Comparison of ENCODE assay signal across 26 cellular contexts in genomic region chr1:38266197-38266520, GRCh38.
"Had no signal": no experiment of that assay in that cellular context is flagged by ENCODE, and none has a peak within 500 bp of the region (broad histone marks: within the 10 kb centered on the region; RNA-seq: fewer than 3 reads in every experiment).

No MANE protein-coding gene starts in this region.

- H3K4me3 Mint-ChIP-seq: activated naive CD4-positive, alpha-beta T cell treated with anti-CD3 and anti-CD28 coated beads for 36 hours; activated naive CD8-positive, alpha-beta T cell treated with anti-CD3 and anti-CD28 coated beads, Interleukin-2, amount 10 ng/mL, durations not matched to agents 7 days and 5 days; activated T-cell treated with anti-CD3 and anti-CD28 coated beads, Interleukin-2, amount 50 U/mL, for 72 hours; central memory CD8-positive, alpha-beta T cell; effector memory CD8-positive, alpha-beta T cell; memory B cell; naive thymus-derived CD8-positive, alpha-beta T cell; stimulated activated effector memory CD8-positive, alpha-beta T cell treated with anti-CD3 and anti-CD28 coated beads, Interleukin-12 subunit alpha, Interleukin-12 subunit beta, amount 100 ng/mL, for 72 hours; stimulated activated naive CD8-positive, alpha-beta T cell treated with anti-CD3 and anti-CD28 coated beads, Interleukin-15, amount 100 ng/mL, for 72 hours; T-helper 1 cell treated with Interleukin-12 subunit alpha and Interleukin-12 subunit beta and Interleukin-4 antibody, amounts not matched to agents 30 μg/mL and 1 μg/mL, for 36 hours had no signal

- H3K27me3 ChIP-seq: right atrium auricular region had no signal

- H3K36me3 ChIP-seq: breast epithelium, esophagus muscularis mucosa, right atrium auricular region, tibial artery had no signal

- H3K27ac ChIP-seq: breast epithelium, dorsolateral prefrontal cortex, esophagus muscularis mucosa, psoas muscle, right atrium auricular region, tibial artery had no signal

- DNase-seq: activated CD4-positive, alpha-beta T cell treated with anti-CD3 and anti-CD28 coated beads for 4 hours; activated CD4-positive, alpha-beta T cell treated with anti-CD3 and anti-CD28 coated beads, Interleukin-2, amount 50 U/mL, for 48 hours; activated CD4-positive, CD25-positive, alpha-beta regulatory T cell; activated effector memory CD4-positive, alpha-beta T cell treated with Interleukin-2 at 50 U/mL for 16 hours; activated naive CD4-positive, alpha-beta T cell treated with anti-CD3 and anti-CD28 coated beads for 36 hours; activated naive CD8-positive, alpha-beta T cell treated with anti-CD3 and anti-CD28 coated beads, Interleukin-2, amount 10 ng/mL, durations not matched to agents 7 days and 5 days; activated T-cell treated with anti-CD3 and anti-CD28 coated beads, Interleukin-2, amount 50 U/mL, for 72 hours; amniotic stem cell; dorsolateral prefrontal cortex; effector memory CD8-positive, alpha-beta T cell; islet precursor cell; left cardiac atrium; naive thymus-derived CD8-positive, alpha-beta T cell; stimulated activated CD4-positive, alpha-beta T cell treated with anti-CD3 and anti-CD28 coated beads, Interleukin-2, amount 100 ng/mL, for 24 hours; stimulated activated naive CD8-positive, alpha-beta T cell treated with anti-CD3 and anti-CD28 coated beads, Interleukin-15, amount 100 ng/mL, for 72 hours; tibial artery had no signal

- H3K9me3 ChIP-seq: breast epithelium, esophagus muscularis mucosa, psoas muscle, right atrium auricular region, tibial artery had no signal

- H3K27ac Mint-ChIP-seq: activated naive CD4-positive, alpha-beta T cell treated with anti-CD3 and anti-CD28 coated beads for 36 hours; activated naive CD8-positive, alpha-beta T cell treated with anti-CD3 and anti-CD28 coated beads, Interleukin-2, amount 10 ng/mL, durations not matched to agents 7 days and 5 days; activated T-cell treated with anti-CD3 and anti-CD28 coated beads, Interleukin-2, amount 50 U/mL, for 72 hours; effector memory CD8-positive, alpha-beta T cell; memory B cell; stimulated activated effector memory CD8-positive, alpha-beta T cell treated with anti-CD3 and anti-CD28 coated beads, Interleukin-12 subunit alpha, Interleukin-12 subunit beta, amount 100 ng/mL, for 72 hours; stimulated activated naive CD8-positive, alpha-beta T cell treated with anti-CD3 and anti-CD28 coated beads, Interleukin-15, amount 100 ng/mL, for 72 hours; T-helper 1 cell treated with Interleukin-12 subunit alpha and Interleukin-12 subunit beta and Interleukin-4 antibody, amounts not matched to agents 30 μg/mL and 1 μg/mL, for 36 hours had no signal

- H3K4me3 ChIP-seq: breast epithelium, dorsolateral prefrontal cortex, esophagus muscularis mucosa, psoas muscle, right atrium auricular region, tibial artery had no signal

- FAIRE-seq: colon, frontal cortex had no signal

- ATAC-seq: activated T-cell treated with anti-CD3 and anti-CD28 coated beads, Interleukin-2, amount 50 U/mL, for 72 hours; effector memory CD8-positive, alpha-beta T cell; left cardiac atrium; naive thymus-derived CD8-positive, alpha-beta T cell; psoas muscle; stimulated activated effector memory CD8-positive, alpha-beta T cell treated with anti-CD3 and anti-CD28 coated beads, Interleukin-12 subunit alpha, Interleukin-12 subunit beta, amount 100 ng/mL, for 72 hours; stimulated activated naive CD8-positive, alpha-beta T cell treated with anti-CD3 and anti-CD28 coated beads, Interleukin-15, amount 100 ng/mL, for 72 hours had no signal

- H3K9me3 Mint-ChIP-seq: activated naive CD4-positive, alpha-beta T cell treated with anti-CD3 and anti-CD28 coated beads for 36 hours; activated naive CD8-positive, alpha-beta T cell treated with anti-CD3 and anti-CD28 coated beads, Interleukin-2, amount 10 ng/mL, durations not matched to agents 7 days and 5 days; activated T-cell treated with anti-CD3 and anti-CD28 coated beads, Interleukin-2, amount 50 U/mL, for 72 hours; central memory CD8-positive, alpha-beta T cell; effector memory CD8-positive, alpha-beta T cell; memory B cell; naive thymus-derived CD8-positive, alpha-beta T cell; stimulated activated effector memory CD8-positive, alpha-beta T cell treated with anti-CD3 and anti-CD28 coated beads, Interleukin-12 subunit alpha, Interleukin-12 subunit beta, amount 100 ng/mL, for 72 hours; stimulated activated naive CD8-positive, alpha-beta T cell treated with anti-CD3 and anti-CD28 coated beads, Interleukin-15, amount 100 ng/mL, for 72 hours; T-helper 1 cell treated with Interleukin-12 subunit alpha and Interleukin-12 subunit beta and Interleukin-4 antibody, amounts not matched to agents 30 μg/mL and 1 μg/mL, for 36 hours had no signal

- H3K4me1 ChIP-seq: breast epithelium, psoas muscle, right atrium auricular region, tibial artery had no signal

- H3K36me3 Mint-ChIP-seq: activated naive CD8-positive, alpha-beta T cell treated with anti-CD3 and anti-CD28 coated beads, Interleukin-2, amount 10 ng/mL, durations not matched to agents 7 days and 5 days; memory B cell; naive thymus-derived CD8-positive, alpha-beta T cell; stimulated activated effector memory CD8-positive, alpha-beta T cell treated with anti-CD3 and anti-CD28 coated beads, Interleukin-12 subunit alpha, Interleukin-12 subunit beta, amount 100 ng/mL, for 72 hours had no signal

- H3K4me1 Mint-ChIP-seq: activated naive CD8-positive, alpha-beta T cell treated with anti-CD3 and anti-CD28 coated beads, Interleukin-2, amount 10 ng/mL, durations not matched to agents 7 days and 5 days; central memory CD8-positive, alpha-beta T cell; naive thymus-derived CD8-positive, alpha-beta T cell; stimulated activated effector memory CD8-positive, alpha-beta T cell treated with anti-CD3 and anti-CD28 coated beads, Interleukin-12 subunit alpha, Interleukin-12 subunit beta, amount 100 ng/mL, for 72 hours; stimulated activated naive CD8-positive, alpha-beta T cell treated with anti-CD3 and anti-CD28 coated beads, Interleukin-15, amount 100 ng/mL, for 72 hours had no signal
